ENCODE assay signal across 1 cellular context in the genomic region with DNA sequence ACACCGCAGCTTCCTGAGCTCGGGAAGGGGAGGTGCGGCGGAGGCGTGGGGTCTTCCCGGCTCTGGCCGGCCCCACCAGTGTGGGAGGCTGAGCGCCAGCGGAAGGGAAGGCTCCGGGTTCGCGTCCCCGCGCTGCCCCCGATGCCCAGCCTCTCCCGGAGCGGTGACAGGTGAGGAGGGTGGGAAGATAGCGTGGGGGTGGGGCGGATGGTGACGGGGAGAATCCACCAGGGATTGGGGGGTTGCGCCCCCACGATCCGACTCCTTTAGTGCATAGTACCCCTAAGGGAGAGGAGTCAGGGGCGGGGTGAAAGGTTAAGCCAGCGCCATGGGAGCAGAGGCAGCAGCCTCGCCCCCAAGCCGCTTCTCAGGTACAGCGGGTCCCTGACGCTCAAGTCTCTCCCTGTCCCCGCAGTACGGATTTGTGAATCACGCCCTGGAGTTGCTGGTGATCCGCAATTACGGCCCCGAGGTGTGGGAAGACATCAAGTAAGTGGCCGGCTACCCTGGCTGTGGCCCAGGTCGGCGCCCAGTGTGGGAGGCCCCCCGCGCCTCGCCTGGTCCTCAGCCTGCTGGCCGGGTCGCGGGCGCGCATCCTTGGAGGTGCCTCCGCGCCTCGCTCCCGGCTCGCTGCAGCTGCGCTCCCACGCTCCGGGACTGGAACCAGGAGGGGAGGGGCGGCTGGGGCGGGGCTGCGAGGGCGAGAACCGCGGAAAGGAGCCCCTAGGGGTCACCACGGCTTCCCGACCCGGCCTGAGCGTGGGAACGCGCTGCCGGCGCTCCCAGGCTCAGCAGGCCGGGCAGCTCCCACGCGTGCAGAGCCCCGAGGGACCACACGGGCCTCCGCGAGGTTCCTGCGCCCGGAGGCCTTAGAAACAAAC.
TF ChIP-seq lines count a peak whose summit lies in the region.

No MANE protein-coding gene starts in this region.

TF ChIP-seq in A549, 52 proteins besides CTCF, POLR2A, EP300 and RAD21 (continued from another document):
- TF ChIP-seq RNF2 (IDR thresholded peaks at IDR 0.05; ENCODE audit: borderline replicate concordance, low read depth), result no peak
- no peak for TF ChIP-seq FOSB (CRISPR knock-in tag; IDR thresholded peaks at IDR 0.05)
